ENCODE assay signal across 14 cellular contexts in genomic region chr15:90006217-90007088, GRCh38. TPM values are rescaled to one million over a fixed set of nuclear protein-coding genes. Genes with fewer than 3 reads are reported as not detected.
A peak's percentile ranks its signal among the peaks of the same experiment; 100 is the strongest.
DNase-seq lines count a peak whose midpoint lies in the region; ATAC-seq and TF ChIP-seq lines count a peak whose summit lies in the region.
"Had no signal": no experiment of that assay in that cellular context is flagged by ENCODE, and none has a peak within 500 bp of the region (broad histone marks: within the 10 kb centered on the region; RNA-seq: fewer than 3 reads in every experiment).

No MANE protein-coding gene starts in this region.

- H3K9me3 ChIP-seq in vagina, result peaks cover 5% of the 10 kb centered on the region
- H3K9me3 ChIP-seq: ovary had no signal

- H3K27me3 ChIP-seq in vagina, result no peaks in the 10 kb centered on the region
- H3K27me3 ChIP-seq: ascending aorta, ovary had no signal

- peak overlapping the region; percentile 95 for H3K27ac ChIP-seq in vagina
- H3K27ac ChIP-seq: ascending aorta, ovary, thoracic aorta had no signal

- intact Hi-C loops in vagina (cut with DNase I), result no loop called here

- H3K9me3 Mint-ChIP-seq in activated T-helper 17 cell treated with anti-CD3 and anti-CD28 coated beads, Interleukin-2, amount 50 U/mL, for 72 hours, result no peaks in the 10 kb centered on the region

- H3K27ac Mint-ChIP-seq in activated T-helper 17 cell treated with anti-CD3 and anti-CD28 coated beads, Interleukin-2, amount 50 U/mL, for 72 hours, result no peak overlapping the region

- ATAC-seq in activated T-helper 17 cell treated with anti-CD3 and anti-CD28 coated beads, Interleukin-2, amount 50 U/mL, for 72 hours (replicated peaks), result peak; percentile 37
- ATAC-seq in left lobe of liver (peak; percentile 62), GM21367 (IDR thresholded peaks at IDR 0.05; ENCODE audit: unreplicated experiment) (no peak)

- no peaks in the 10 kb centered on the region for H3K27me3 Mint-ChIP-seq in activated T-helper 17 cell treated with anti-CD3 and anti-CD28 coated beads, Interleukin-2, amount 50 U/mL, for 72 hours

- H3K36me3 Mint-ChIP-seq in activated T-helper 17 cell treated with anti-CD3 and anti-CD28 coated beads, Interleukin-2, amount 50 U/mL, for 72 hours (ENCODE audit: low read depth), result peaks cover 6% of the 10 kb centered on the region

- H3K36me3 ChIP-seq in vagina, result no peaks in the 10 kb centered on the region
- H3K36me3 ChIP-seq: ascending aorta, ovary, thoracic aorta had no signal

- TF ChIP-seq CTCF in vagina (IDR thresholded peaks at IDR 0.05), result no peak

- no peak overlapping the region for H3K4me3 ChIP-seq in vagina
- H3K4me3 ChIP-seq: ascending aorta, ovary, thoracic aorta had no signal

- H3K4me1 ChIP-seq in vagina, result peaks cover 67% of the 10 kb centered on the region

- H3K4me3 Mint-ChIP-seq in activated T-helper 17 cell treated with anti-CD3 and anti-CD28 coated beads, Interleukin-2, amount 50 U/mL, for 72 hours, result peak overlapping the region; percentile 38

- no peak for TF ChIP-seq POLR2A in vagina (IDR thresholded peaks at IDR 0.05)

- peak; percentile 36 for DNase-seq in stimulated activated CD4-positive, alpha-beta T cell treated with anti-CD3 and anti-CD28 coated beads, Interleukin-1b, Interleukin-23, amount 100 ng/mL, for 48 hours
- DNase-seq in stimulated activated CD4-positive, alpha-beta T cell treated with anti-CD3 and anti-CD28 coated beads, Interleukin-12 subunit alpha, Interleukin-12 subunit beta, amount 100 ng/mL, for 4 hours, result no peak
- DNase-seq in left lobe of liver (ENCODE audit: low spot score) (no peak), vagina (ENCODE audit: extremely low spot score in 2 of 2) (no peak), retina (no peak), NOMO-1 treated with DMSO at 0.1 percent for 48 hours (lab: John Stamatoyannopoulos, UW; ENCODE audit: unreplicated experiment) (no peak)
- DNase-seq: Caco-2, HCEC 1CT, NCI-H446 treated with DMSO at 0.1 percent for 48 hours, ovary had no signal

- H3K4me1 Mint-ChIP-seq in activated T-helper 17 cell treated with anti-CD3 and anti-CD28 coated beads, Interleukin-2, amount 50 U/mL, for 72 hours, result peaks cover 47% of the 10 kb centered on the region

RNA-seq across cellular contexts. Expression of gene ZNF710, which starts 5.3 kb away (rescaled TPM):
- total RNA-seq in activated T-helper 17 cell treated with anti-CD3 and anti-CD28 coated beads, Interleukin-2, amount 50 U/mL, for 72 hours, result 10 to 100 TPM; 12.2 to 15.4 TPM
- 6.7 TPM for total RNA-seq in left lobe of liver
- 23.1 TPM for total RNA-seq in vagina
